Comparison of ENCODE assay signal across 1 cellular context in the genomic region with DNA sequence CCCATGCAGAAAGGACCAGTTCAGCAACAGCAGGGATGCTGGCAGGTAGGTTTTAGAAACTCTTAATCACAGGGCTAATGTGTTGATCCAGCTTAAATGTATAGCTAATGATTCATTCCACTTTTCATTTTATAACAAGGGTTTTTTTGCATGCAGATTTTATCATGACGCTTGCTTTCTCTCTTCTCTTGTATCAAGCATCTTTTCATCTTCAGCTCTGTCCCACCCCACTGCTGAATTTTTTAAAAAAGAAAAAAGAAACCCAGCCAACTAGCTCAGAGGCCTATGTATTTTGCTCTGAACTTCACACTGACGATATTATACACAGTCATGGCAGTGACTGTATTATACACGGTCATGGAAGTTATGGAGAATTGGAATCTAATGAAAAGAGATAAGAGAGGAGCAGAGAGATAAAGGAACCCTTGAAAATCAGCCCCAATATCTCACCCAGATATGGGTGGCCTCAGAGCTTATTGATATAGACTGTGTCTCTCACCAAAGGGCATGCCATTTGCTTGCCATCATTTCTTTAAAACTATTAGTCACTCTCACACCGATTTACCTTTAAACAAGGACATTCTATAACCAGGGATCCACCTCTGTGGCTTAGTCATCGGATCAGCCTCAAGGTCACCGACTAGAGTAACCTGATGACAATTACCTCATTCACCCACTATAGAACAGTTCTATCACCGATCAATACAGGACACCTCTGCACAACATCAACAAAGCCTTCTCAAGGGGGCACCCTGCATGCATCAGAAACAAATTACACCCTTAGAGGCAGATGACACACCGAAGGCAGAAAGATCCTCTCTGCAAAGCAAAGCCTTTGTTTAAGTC.
A peak's percentile ranks its signal among the peaks of the same experiment; 100 is the strongest.
TF ChIP-seq lines count a peak whose summit lies in the region.

No MANE protein-coding gene starts in this region.

TF ChIP-seq in HepG2, 621 proteins besides CTCF, POLR2A, EP300 and RAD21 (continued from another document):
- TF ChIP-seq SAP130 (CRISPR knock-in tag; IDR thresholded peaks at IDR 0.05; ENCODE audit: low read depth) = peak; percentile 84
- TF ChIP-seq, protein P1, sequence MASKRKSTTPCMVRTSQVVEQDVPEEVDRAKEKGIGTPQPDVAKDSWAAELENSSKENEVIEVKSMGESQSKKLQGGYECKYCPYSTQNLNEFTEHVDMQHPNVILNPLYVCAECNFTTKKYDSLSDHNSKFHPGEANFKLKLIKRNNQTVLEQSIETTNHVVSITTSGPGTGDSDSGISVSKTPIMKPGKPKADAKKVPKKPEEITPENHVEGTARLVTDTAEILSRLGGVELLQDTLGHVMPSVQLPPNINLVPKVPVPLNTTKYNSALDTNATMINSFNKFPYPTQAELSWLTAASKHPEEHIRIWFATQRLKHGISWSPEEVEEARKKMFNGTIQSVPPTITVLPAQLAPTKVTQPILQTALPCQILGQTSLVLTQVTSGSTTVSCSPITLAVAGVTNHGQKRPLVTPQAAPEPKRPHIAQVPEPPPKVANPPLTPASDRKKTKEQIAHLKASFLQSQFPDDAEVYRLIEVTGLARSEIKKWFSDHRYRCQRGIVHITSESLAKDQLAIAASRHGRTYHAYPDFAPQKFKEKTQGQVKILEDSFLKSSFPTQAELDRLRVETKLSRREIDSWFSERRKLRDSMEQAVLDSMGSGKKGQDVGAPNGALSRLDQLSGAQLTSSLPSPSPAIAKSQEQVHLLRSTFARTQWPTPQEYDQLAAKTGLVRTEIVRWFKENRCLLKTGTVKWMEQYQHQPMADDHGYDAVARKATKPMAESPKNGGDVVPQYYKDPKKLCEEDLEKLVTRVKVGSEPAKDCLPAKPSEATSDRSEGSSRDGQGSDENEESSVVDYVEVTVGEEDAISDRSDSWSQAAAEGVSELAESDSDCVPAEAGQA (IDR thresholded peaks at IDR 0.05; ENCODE audit: low read depth) = no peak
- TF ChIP-seq, protein P1 (CRISPR knock-in tag; IDR thresholded peaks at IDR 0.05; ENCODE audit: borderline replicate concordance) = no peak
